In the genomic region with DNA sequence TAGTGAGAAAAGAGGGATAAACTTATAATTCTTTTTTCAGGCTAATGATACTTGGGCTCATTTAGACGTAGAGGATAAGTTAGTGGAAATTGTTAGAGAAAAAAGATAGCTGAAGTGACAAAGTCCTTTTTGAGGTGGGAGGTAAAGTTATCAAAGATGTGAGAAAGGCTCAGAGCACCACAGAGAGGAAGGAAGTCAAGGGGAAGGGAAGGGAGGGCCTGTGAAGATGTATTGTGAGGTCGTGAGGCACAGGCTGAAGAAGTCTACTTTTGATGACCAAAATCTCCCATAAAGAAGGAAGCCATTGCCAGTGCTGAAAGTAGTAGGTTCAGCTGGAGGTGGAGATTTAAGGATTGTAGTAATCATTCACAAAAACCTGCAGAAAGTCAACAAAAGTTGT, we compare ENCODE assay signal across 24 cellular contexts. TPM values are rescaled to one million over a fixed set of nuclear protein-coding genes. Genes with fewer than 3 reads are reported as not detected.
DNase-seq lines count a peak whose midpoint lies in the region; ATAC-seq and TF ChIP-seq lines count a peak whose summit lies in the region.
"Had no signal": no experiment of that assay in that cellular context is flagged by ENCODE, and none has a peak within 500 bp of the region (broad histone marks: within the 10 kb centered on the region; RNA-seq: fewer than 3 reads in every experiment).

No MANE protein-coding gene starts in this region.

- no peaks in the 10 kb centered on the region for H3K9me3 ChIP-seq in CD8-positive, alpha-beta T cell (ENCODE audit: low read length)
- H3K9me3 ChIP-seq in neutrophil (no peaks in the 10 kb centered on the region), ovary (no peaks in the 10 kb centered on the region)
- H3K9me3 ChIP-seq: breast epithelium, heart right ventricle, lower lobe of right lung had no signal

- peaks cover 3% of the 10 kb centered on the region for H3K27me3 Mint-ChIP-seq in activated T-cell treated with anti-CD3 and anti-CD28 coated beads, Interleukin-2, amount 50 U/mL, for 72 hours (ENCODE audit: low read depth)
- no peaks in the 10 kb centered on the region for H3K27me3 Mint-ChIP-seq in CD8-positive, alpha-beta T cell (ENCODE audit: low read depth)
- H3K27me3 Mint-ChIP-seq in activated T-helper 17 cell treated with anti-CD3 and anti-CD28 coated beads, Interleukin-2, amount 50 U/mL, for 72 hours, result peaks cover 2% of the 10 kb centered on the region

- WGBS in ovary, 3 donors, result 84 to 95% (median 89%) methylated on average over 2 of the region's 2 CpGs

- ATAC-seq in activated T-cell treated with anti-CD3 and anti-CD28 coated beads, Interleukin-2, amount 50 U/mL, for 72 hours (replicated peaks in 1 of 2), result peak in 1 of 2 donors; percentile 35
- ATAC-seq in CD8-positive, alpha-beta T cell, result peak; percentile 73
- no peak for ATAC-seq in activated T-helper 17 cell treated with anti-CD3 and anti-CD28 coated beads, Interleukin-2, amount 50 U/mL, for 72 hours (replicated peaks)
- ATAC-seq in esophagus mucosa, result no peak
- ATAC-seq in HG03025 (IDR thresholded peaks at IDR 0.05; ENCODE audit: low FRiP score, unreplicated experiment), result no peak
- ATAC-seq: heart right ventricle, HepG2, lower lobe of right lung had no signal

- no peaks in the 10 kb centered on the region for H3K27me3 ChIP-seq in CD8-positive, alpha-beta T cell (ENCODE audit: insufficient read depth, low read length)
- H3K27me3 ChIP-seq in neutrophil (no peaks in the 10 kb centered on the region), ovary (no peaks in the 10 kb centered on the region)
- H3K27me3 ChIP-seq: breast epithelium, heart right ventricle had no signal

- POLR2A ChIA-PET in CD8-positive, alpha-beta T cell (lab: Charles Lee), result interaction anchor here (0.8 kb wide), 1 partner anchor 18 kb away, joined by 3 read pairs; no protein-coding TSS in a partner anchor

- TF ChIP-seq EP300 in ovary (IDR thresholded peaks at IDR 0.05), result no peak

- H3K27ac ChIP-seq in CD8-positive, alpha-beta T cell (ENCODE audit: low read depth, low read length), result no peak overlapping the region
- H3K27ac ChIP-seq in neutrophil (peak overlapping the region; percentile 25), ovary (no peak overlapping the region)
- H3K27ac ChIP-seq: breast epithelium, C4-2B, lower lobe of right lung, parathyroid adenoma, SK-N-MC had no signal

- no peak for TF ChIP-seq CTCF in CD8-positive, alpha-beta T cell (IDR thresholded peaks at IDR 0.05)
- TF ChIP-seq CTCF in neutrophil (IDR thresholded peaks at IDR 0.05) (no peak), ovary (IDR thresholded peaks at IDR 0.05) (no peak)

- H3K36me3 ChIP-seq in CD8-positive, alpha-beta T cell (ENCODE audit: insufficient read depth, low read length), result no peaks in the 10 kb centered on the region
- H3K36me3 ChIP-seq in neutrophil, result no peaks in the 10 kb centered on the region
- H3K36me3 ChIP-seq in ovary, result no peaks in the 10 kb centered on the region
- H3K36me3 ChIP-seq: breast epithelium, heart right ventricle, lower lobe of right lung had no signal

- H3K4me1 ChIP-seq in CD8-positive, alpha-beta T cell (ENCODE audit: insufficient read depth, low read length), result peaks cover 21% of the 10 kb centered on the region
- H3K4me1 ChIP-seq in neutrophil (ENCODE audit: control insufficient read depth in 1 of 2, insufficient read depth in 1 of 2, low read depth in 1 of 2, low read length in 1 of 2) (peaks cover 0 to 14% of the 10 kb centered on the region in 2 experiments), ovary (ENCODE audit: insufficient read depth) (peaks cover 1% of the 10 kb centered on the region)
- H3K4me1 ChIP-seq: breast epithelium, heart right ventricle, lower lobe of right lung, parathyroid adenoma had no signal

- H3K4me3 ChIP-seq in CD8-positive, alpha-beta T cell (ENCODE audit: low read depth, low read length), result no peak overlapping the region
- H3K4me3 ChIP-seq in neutrophil (ENCODE audit: low read depth in 1 of 2, low read length in 1 of 2) (no peak overlapping the region), ovary (no peak overlapping the region)
- H3K4me3 ChIP-seq: breast epithelium, heart right ventricle, lower lobe of right lung, SK-N-MC, smooth muscle cell had no signal

- no peak overlapping the region for H3K4me3 Mint-ChIP-seq in activated T-cell treated with anti-CD3 and anti-CD28 coated beads, Interleukin-2, amount 50 U/mL, for 72 hours
- H3K4me3 Mint-ChIP-seq in CD8-positive, alpha-beta T cell, result peak overlapping the region; percentile 33
- no peak overlapping the region for H3K4me3 Mint-ChIP-seq in activated T-helper 17 cell treated with anti-CD3 and anti-CD28 coated beads, Interleukin-2, amount 50 U/mL, for 72 hours

- CTCF ChIA-PET in CD8-positive, alpha-beta T cell (lab: Charles Lee), result interaction anchor here (1.8 kb wide), 1 partner anchor 19 kb away, joined by 4 read pairs; the partner anchor contains the start of gene PTGDR

- peaks cover 0 to 3% of the 10 kb centered on the region in 2 donors for H3K36me3 Mint-ChIP-seq in activated T-cell treated with anti-CD3 and anti-CD28 coated beads, Interleukin-2, amount 50 U/mL, for 72 hours (ENCODE audit: insufficient read depth in 2 of 2)
- peaks cover 7% of the 10 kb centered on the region for H3K36me3 Mint-ChIP-seq in CD8-positive, alpha-beta T cell
- no peaks in the 10 kb centered on the region for H3K36me3 Mint-ChIP-seq in activated T-helper 17 cell treated with anti-CD3 and anti-CD28 coated beads, Interleukin-2, amount 50 U/mL, for 72 hours (ENCODE audit: low read depth)

- intact Hi-C loops in CD8-positive, alpha-beta T cell (cut with DNase I, micrococcal nuclease), result loop anchor here in 1 of 2 experiments (2.0 to 10.0 kb wide), 2 partner anchors 19 to 73 kb away; partner anchors contain the start of gene PTGDR
- intact Hi-C loops in ovary (cut with DNase I), result no loop called here

- H3K4me1 Mint-ChIP-seq in activated T-cell treated with anti-CD3 and anti-CD28 coated beads, Interleukin-2, amount 50 U/mL, for 72 hours (ENCODE audit: low read depth), result peaks cover 12% of the 10 kb centered on the region
- H3K4me1 Mint-ChIP-seq in CD8-positive, alpha-beta T cell (ENCODE audit: low read depth), result peaks cover 21% of the 10 kb centered on the region
- H3K4me1 Mint-ChIP-seq in activated T-helper 17 cell treated with anti-CD3 and anti-CD28 coated beads, Interleukin-2, amount 50 U/mL, for 72 hours, result peaks cover 16% of the 10 kb centered on the region

- TF ChIP-seq POLR2A in ovary (IDR thresholded peaks at IDR 0.05), result no peak

- peak overlapping the region; percentile 21 for H3K27ac Mint-ChIP-seq in activated T-cell treated with anti-CD3 and anti-CD28 coated beads, Interleukin-2, amount 50 U/mL, for 72 hours
- H3K27ac Mint-ChIP-seq in CD8-positive, alpha-beta T cell, result peak overlapping the region; percentile 79
- peak overlapping the region; percentile 15 for H3K27ac Mint-ChIP-seq in activated T-helper 17 cell treated with anti-CD3 and anti-CD28 coated beads, Interleukin-2, amount 50 U/mL, for 72 hours

- peaks cover 7 to 9% of the 10 kb centered on the region in 2 donors for H3K9me3 Mint-ChIP-seq in activated T-cell treated with anti-CD3 and anti-CD28 coated beads, Interleukin-2, amount 50 U/mL, for 72 hours
- peaks cover 6% of the 10 kb centered on the region for H3K9me3 Mint-ChIP-seq in CD8-positive, alpha-beta T cell
- H3K9me3 Mint-ChIP-seq in activated T-helper 17 cell treated with anti-CD3 and anti-CD28 coated beads, Interleukin-2, amount 50 U/mL, for 72 hours, result no peaks in the 10 kb centered on the region

- DNase-seq in activated T-cell treated with anti-CD3 and anti-CD28 coated beads, Interleukin-2, amount 50 U/mL, for 72 hours, result no peak
- DNase-seq in activated T-cell treated with anti-CD3 and anti-CD28 coated beads for 4 hours (no peak), ovary (no peak)
- no peak for DNase-seq in CD8-positive, alpha-beta T cell
- DNase-seq: activated CD4-positive, alpha-beta T cell treated with anti-CD3 and anti-CD28 coated beads for 4 hours; activated effector memory CD4-positive, alpha-beta T cell treated with Interleukin-2 at 50 U/mL for 16 hours; amygdala; effector CD8-positive, alpha-beta T cell; heart right ventricle; lower lobe of right lung; NCI-H1694; trophoblast cell had no signal

RNA-seq across cellular contexts. Expression of gene PTGDR, which starts 19.4 kb away (rescaled TPM):
- total RNA-seq in activated T-cell treated with anti-CD3 and anti-CD28 coated beads, Interleukin-2, amount 50 U/mL, for 72 hours, result under 1 TPM; 0.19 to 0.60 TPM
- total RNA-seq in CD8-positive, alpha-beta T cell, result 1 to 10 TPM; 2.7 to 3.0 TPM
- not detected for total RNA-seq in activated T-helper 17 cell treated with anti-CD3 and anti-CD28 coated beads, Interleukin-2, amount 50 U/mL, for 72 hours
- not detected for total RNA-seq in esophagus mucosa
- total RNA-seq in ovary, result 1 to 10 TPM in 1 of 7 donors, under 1 TPM in 6; 0.10 to 1.0 (median 0.52) TPM
- polyA plus RNA-seq in ovary, result 1 to 10 TPM in 1 of 2 donors, under 1 TPM in 1; 0.17 to 1.8 TPM
- total RNA-seq: epithelial cell of proximal tubule, HepG2, NCI-H460, smooth muscle cell had no signal
- polyA plus RNA-seq: HepG2, smooth muscle cell had no signal

Comparison
In these comparisons a context has a peak if more than half of its experiments do, and no peak if none do; other contexts are left out.
1. H3K27ac Mint-ChIP-seq: peak in every context shown above with its lines; median percentile 79 in CD8-positive, alpha-beta T cell; 21 in activated T-cell treated with anti-CD3 and anti-CD28 coated beads, Interleukin-2, amount 50 U/mL, for 72 hours; 15 in activated T-helper 17 cell treated with anti-CD3 and anti-CD28 coated beads, Interleukin-2, amount 50 U/mL, for 72 hours.